In genomic region chrX:53262918-53263394, GRCh38 we compare ENCODE assay signal across 8 cellular contexts. TPM values are rescaled to one million over a fixed set of nuclear protein-coding genes. Genes with fewer than 3 reads are reported as not detected.
A peak's percentile ranks its signal among the peaks of the same experiment; 100 is the strongest.
DNase-seq lines count a peak whose midpoint lies in the region; ATAC-seq, FAIRE-seq and TF ChIP-seq lines count a peak whose summit lies in the region.

No MANE protein-coding gene starts in this region.

- peak; percentile 97 for FAIRE-seq in astrocyte (lab: Jason Lieb, UNC)

- peak overlapping the region; percentile 65 for H3K4me2 ChIP-seq in astrocyte (ENCODE audit: low read length)

- H3K9me3 ChIP-seq in astrocyte (ENCODE audit: insufficient read depth, low read depth, low read length), result no peaks in the 10 kb centered on the region

- H3K4me3 Mint-ChIP-seq in astrocyte (ENCODE audit: unreplicated experiment), result no peak overlapping the region
- H3K4me3 Mint-ChIP-seq in natural killer cell, result peak overlapping the region; percentile 2

- no peak overlapping the region for H3K27ac Mint-ChIP-seq in astrocyte (ENCODE audit: unreplicated experiment)
- peak overlapping the region in 1 of 2 donors; percentile 74 for H3K27ac Mint-ChIP-seq in natural killer cell

- peaks cover 19% of the 10 kb centered on the region for H3K4me1 Mint-ChIP-seq in astrocyte (ENCODE audit: low read depth, unreplicated experiment)
- peaks cover 23 to 37% of the 10 kb centered on the region in 2 donors for H3K4me1 Mint-ChIP-seq in natural killer cell

- H3K9ac ChIP-seq in astrocyte (ENCODE audit: low read length), result no peak overlapping the region

- H3K27ac ChIP-seq in astrocyte (ENCODE audit: low read depth, low read length) (no peak overlapping the region), caudate nucleus (ENCODE audit: low read depth, low read length) (no peak overlapping the region)

- DNase-seq in GDM1 (lab: John Stamatoyannopoulos, UW) (peak; percentile 38), NCI-H226 (peak; percentile 59), astrocyte (ENCODE audit: low read depth) (peak; percentile 56), natural killer cell (no peak), HuH-7.5 (ENCODE audit: low spot score) (no peak), posterior vena cava (ENCODE audit: low spot score) (no peak), caudate nucleus (lab: John Stamatoyannopoulos, UW) (no peak)

- intact Hi-C loops in natural killer cell (cut with micrococcal nuclease), result no loop called here
- intact Hi-C loops in posterior vena cava (cut with DNase I), result no loop called here

- no peaks in the 10 kb centered on the region for H3K79me2 ChIP-seq in astrocyte (ENCODE audit: insufficient read depth, low read length)

- peaks cover 8% of the 10 kb centered on the region for H4K20me1 ChIP-seq in astrocyte (ENCODE audit: insufficient read depth, low read length)

- H3K27me3 ChIP-seq in astrocyte (ENCODE audit: insufficient read depth, low read length), result no peaks in the 10 kb centered on the region

- H3K9me3 Mint-ChIP-seq in astrocyte (ENCODE audit: unreplicated experiment), result peaks cover under 1% of the 10 kb centered on the region
- H3K9me3 Mint-ChIP-seq in natural killer cell, result no peaks in the 10 kb centered on the region

- ATAC-seq in natural killer cell (peak in 2 of 3 donors; percentile 35 to 57), HG03442 (IDR thresholded peaks at IDR 0.05; ENCODE audit: unreplicated experiment) (no peak)

- H3K36me3 Mint-ChIP-seq in astrocyte (ENCODE audit: low read depth, unreplicated experiment), result peaks cover 5% of the 10 kb centered on the region
- H3K36me3 Mint-ChIP-seq in natural killer cell, result no peaks in the 10 kb centered on the region

- H3K4me3 ChIP-seq in astrocyte (ENCODE audit: insufficient read depth, low read depth, low read length), result no peak overlapping the region

- H3K36me3 ChIP-seq in astrocyte (ENCODE audit: insufficient read depth, low read length), result no peaks in the 10 kb centered on the region

- H3K27me3 Mint-ChIP-seq in astrocyte (ENCODE audit: low read depth, unreplicated experiment) (peaks cover under 1% of the 10 kb centered on the region), natural killer cell (ENCODE audit: low read depth in 2 of 2) (peaks cover 16 to 32% of the 10 kb centered on the region in 2 donors)

- H3K4me1 ChIP-seq in astrocyte (ENCODE audit: insufficient read depth, low read length), result peaks cover 15% of the 10 kb centered on the region

- no peak overlapping the region for H2AFZ ChIP-seq in astrocyte (ENCODE audit: low read depth, low read length)

- no peak for TF ChIP-seq CTCF in astrocyte (IDR thresholded peaks at IDR 0.05; ENCODE audit: insufficient read depth, low read depth, low read length)
- TF ChIP-seq CTCF in natural killer cell (IDR thresholded peaks at IDR 0.05), result no peak

RNA-seq across cellular contexts. Expression of gene IQSEC2, which starts 18.4 kb away (rescaled TPM):
- 8.2 and 9.2 TPM in 2 replicates for total RNA-seq in astrocyte
- 1 to 10 TPM; 3.5 to 3.9 (median 3.7) TPM for total RNA-seq in natural killer cell
- 1 to 10 TPM; 8.3 to 9.4 TPM for total RNA-seq in posterior vena cava

RNA-seq across cellular contexts. Expression of gene KDM5C, which starts 37.9 kb away (rescaled TPM):
- total RNA-seq in astrocyte (79.5 and 84.5 TPM in 2 replicates), natural killer cell (100 to 1,000 TPM; 191 to 307 (median 196) TPM), posterior vena cava (10 to 100 TPM; 66.0 to 77.8 TPM)

Comparison
In these comparisons a context has a peak if more than half of its experiments do, and no peak if none do; other contexts are left out.
1. DNase-seq: peak in GDM1 (single experiment), NCI-H226 (single experiment) and astrocyte (single experiment); none in natural killer cell (single experiment), HuH-7.5 (single experiment), posterior vena cava (single experiment) and caudate nucleus (0 of 61).